ENCODE assay signal across 18 cellular contexts in the genomic region with DNA sequence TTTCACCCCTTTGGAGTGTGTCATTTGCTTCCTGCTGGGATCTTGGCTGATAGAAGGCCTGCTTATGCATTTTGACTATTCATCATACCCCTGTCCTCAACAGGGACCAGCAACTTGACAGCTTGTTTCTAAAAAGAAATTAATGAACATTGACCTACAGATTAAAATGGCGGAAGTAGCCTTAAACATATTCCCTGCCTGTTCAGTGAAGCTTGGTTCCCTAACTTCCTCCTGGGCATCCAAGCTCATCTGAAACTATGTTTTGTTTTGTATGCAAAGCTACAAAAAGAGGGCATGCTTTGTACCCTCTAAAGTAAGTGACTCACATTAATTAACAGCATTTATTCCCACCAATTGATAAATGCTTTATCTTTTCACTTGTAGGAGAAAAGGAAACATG.
DNase-seq lines count a peak whose midpoint lies in the region; ATAC-seq and TF ChIP-seq lines count a peak whose summit lies in the region.
"Had no signal": no experiment of that assay in that cellular context is flagged by ENCODE, and none has a peak within 500 bp of the region (broad histone marks: within the 10 kb centered on the region; RNA-seq: fewer than 3 reads in every experiment).

No MANE protein-coding gene starts in this region.

- no peak for TF ChIP-seq POLR2A in GM18505 (IDR thresholded peaks at IDR 0.05; ENCODE audit: borderline replicate concordance, extremely low read depth, insufficient read depth, insufficient read length)

- DNase-seq in NCI-H69 (lab: John Stamatoyannopoulos, UW) (peak; percentile 11), memory B cell (ENCODE audit: low spot score in 2 of 2) (no peak), CD1c-positive myeloid dendritic cell (ENCODE audit: extremely low spot score) (no peak), DMS79 (lab: John Stamatoyannopoulos, UW) (no peak)
- DNase-seq: ACHN, EL, GF-D8, MG63, NCI-H1048, NCI-H1417 treated with DMSO at 0.1 percent for 48 hours, NCI-H187, NCI-H446, NCI-H526, Right ventricle myocardium superior had no signal

- peak overlapping the region; percentile 56 for H3K4me3 Mint-ChIP-seq in memory B cell

- ATAC-seq in GM18505 (IDR thresholded peaks at IDR 0.05; ENCODE audit: unreplicated experiment) (peak; percentile 61), memory B cell (ENCODE audit: low read depth) (peak; percentile 86), GM19452 (IDR thresholded peaks at IDR 0.05; ENCODE audit: unreplicated experiment) (no peak), HG03097 (IDR thresholded peaks at IDR 0.05; ENCODE audit: low FRiP score, unreplicated experiment) (no peak)
- ATAC-seq: HCT116 had no signal

- peaks cover 26% of the 10 kb centered on the region for H3K4me1 Mint-ChIP-seq in memory B cell

- peak overlapping the region; percentile 74 for H3K27ac Mint-ChIP-seq in memory B cell

- H3K27me3 Mint-ChIP-seq in memory B cell: no peaks in the 10 kb centered on the region

- peaks cover 3% of the 10 kb centered on the region for H3K9me3 Mint-ChIP-seq in memory B cell

- H3K36me3 Mint-ChIP-seq in memory B cell: peaks cover 4% of the 10 kb centered on the region

Comparison
In these comparisons a context has a peak if more than half of its experiments do, and no peak if none do; other contexts are left out.
1. ATAC-seq: peak in GM18505 (single experiment) and memory B cell (single experiment); none in GM19452 (single experiment) and HG03097 (single experiment).